ENCODE assay signal across 19 cellular contexts in genomic region chr4:167713756-167714155, GRCh38.
A peak's percentile ranks its signal among the peaks of the same experiment; 100 is the strongest.
DNase-seq lines count a peak whose midpoint lies in the region; ATAC-seq, FAIRE-seq and TF ChIP-seq lines count a peak whose summit lies in the region.
"Had no signal": no experiment of that assay in that cellular context is flagged by ENCODE, and none has a peak within 500 bp of the region (broad histone marks: within the 10 kb centered on the region; RNA-seq: fewer than 3 reads in every experiment).

No MANE protein-coding gene starts in this region.

- DNase-seq in Caki2 (ENCODE audit: low read depth) = peak; percentile 4
- peak; percentile 47 for DNase-seq in PC-3
- DNase-seq in bronchial epithelial cell (ENCODE audit: low read depth) = peak; percentile 33
- no peak for DNase-seq in mesenchymal stem cell
- no peak for DNase-seq in prostate gland (ENCODE audit: low spot score)
- no peak for DNase-seq in left colon
- DNase-seq: C1 segment of cervical spinal cord, HFFc6, MV-4-11, NCI-H1417 treated with DMSO at 0.1 percent for 48 hours, NCI-H2029 treated with DMSO at 0.1 percent for 48 hours, NCI-H2171 treated with DMSO at 0.1 percent for 48 hours, NCI-H510A, NCI-H774 had no signal

- H3K9me2 ChIP-seq in PC-3 (replicated peaks; ENCODE audit: low read length) = no peaks in the 10 kb centered on the region

- H3K36me3 ChIP-seq in PC-3 (ENCODE audit: low read depth, low read length) (no peaks in the 10 kb centered on the region), bronchial epithelial cell (ENCODE audit: control insufficient read depth, insufficient read depth, low read length) (no peaks in the 10 kb centered on the region), mesenchymal stem cell (ENCODE audit: control insufficient read depth in 1 of 2, insufficient read depth in 2 of 2, low read depth in 1 of 2, low read length in 2 of 2) (no peaks in the 10 kb centered on the region), prostate gland (no peaks in the 10 kb centered on the region)

- no peak overlapping the region for H3K4me3 ChIP-seq in PC-3 (ENCODE audit: low read length)
- H3K4me3 ChIP-seq in bronchial epithelial cell (ENCODE audit: low read depth, low read length) = no peak overlapping the region
- no peak overlapping the region for H3K4me3 ChIP-seq in mesenchymal stem cell (ENCODE audit: insufficient read depth in 1 of 2, low read depth in 1 of 2, low read length in 2 of 2)
- no peak overlapping the region for H3K4me3 ChIP-seq in prostate gland

- TF ChIP-seq POLR2A in prostate gland (IDR thresholded peaks at IDR 0.05) = no peak

- no peak for TF ChIP-seq CTCF in PC-3 (conservative IDR thresholded peaks at IDR 0.05; ENCODE audit: low read depth, low read length)
- TF ChIP-seq CTCF in bronchial epithelial cell (IDR thresholded peaks at IDR 0.05; ENCODE audit: insufficient read depth, low read length, severe bottlenecking) = no peak
- TF ChIP-seq CTCF in prostate gland (IDR thresholded peaks at IDR 0.05) = no peak

- intact Hi-C loops in PC-3 (cut with micrococcal nuclease) = no loop called here
- intact Hi-C loops in prostate gland (cut with DNase I) = no loop called here
- intact Hi-C loops in left colon (cut with DNase I, micrococcal nuclease) = no loop called here

- H4K8ac ChIP-seq in mesenchymal stem cell (ENCODE audit: low read length) = no peak overlapping the region

- POLR2A ChIA-PET in PC-3 (lab: Charles Lee; ENCODE audit: unreplicated experiment) = no interaction called here

- H3K18ac ChIP-seq in mesenchymal stem cell (ENCODE audit: low read depth in 1 of 2, low read length in 2 of 2) = no peak overlapping the region

- H2BK15ac ChIP-seq in mesenchymal stem cell (ENCODE audit: low read depth, poor library complexity, severe bottlenecking) = no peak overlapping the region

- H3K27me3 ChIP-seq in PC-3 (ENCODE audit: low read length) = no peaks in the 10 kb centered on the region
- H3K27me3 ChIP-seq in bronchial epithelial cell (ENCODE audit: control insufficient read depth, insufficient read depth, low read length) = no peaks in the 10 kb centered on the region
- no peaks in the 10 kb centered on the region for H3K27me3 ChIP-seq in mesenchymal stem cell (ENCODE audit: control insufficient read depth in 1 of 2, insufficient read depth in 1 of 2, low read length in 2 of 2)
- no peaks in the 10 kb centered on the region for H3K27me3 ChIP-seq in prostate gland (replicated peaks; ENCODE audit: insufficient read depth)

- no peak for FAIRE-seq in bronchial epithelial cell (lab: Jason Lieb, UNC)
- FAIRE-seq: H1 had no signal

- no peak overlapping the region for H2BK120ac ChIP-seq in mesenchymal stem cell (ENCODE audit: low read depth, low read length)

- H3K79me1 ChIP-seq in mesenchymal stem cell (replicated peaks; ENCODE audit: low read length, poor library complexity, severe bottlenecking) = no peaks in the 10 kb centered on the region

- no peak overlapping the region for H2BK12ac ChIP-seq in mesenchymal stem cell (ENCODE audit: low read length in 2 of 2)

- no peaks in the 10 kb centered on the region for H4K20me1 ChIP-seq in PC-3 (ENCODE audit: low read length)

- no CpG with 5 or more reads among the region's 1 CpG for WGBS in mesenchymal stem cell
- WGBS in prostate gland = 60% methylated on average over 1 of the region's 1 CpG

- H3K4me2 ChIP-seq in PC-3 (ENCODE audit: low read length) (no peak overlapping the region), mesenchymal stem cell (ENCODE audit: low read length, poor library complexity, severe bottlenecking) (no peak overlapping the region)

- H3F3A ChIP-seq in PC-3 (ENCODE audit: low read length, unreplicated experiment) = no peaks in the 10 kb centered on the region

- H2AFZ ChIP-seq in PC-3 (ENCODE audit: low read length) (no peak overlapping the region), mesenchymal stem cell (ENCODE audit: low read depth, low read length) (no peak overlapping the region)

- H3K9me3 ChIP-seq in PC-3 (ENCODE audit: low read length) = no peaks in the 10 kb centered on the region
- H3K9me3 ChIP-seq in mesenchymal stem cell (ENCODE audit: control insufficient read depth, low read length) = peaks cover under 1% of the 10 kb centered on the region
- no peaks in the 10 kb centered on the region for H3K9me3 ChIP-seq in prostate gland

- no peaks in the 10 kb centered on the region for H3K79me2 ChIP-seq in PC-3 (ENCODE audit: low read length)

- H3K23ac ChIP-seq in mesenchymal stem cell (ENCODE audit: low read length in 2 of 2) = no peak overlapping the region

- no peak overlapping the region for H3K4ac ChIP-seq in mesenchymal stem cell (ENCODE audit: low read depth in 1 of 2, low read length in 2 of 2)

- CTCF ChIA-PET in PC-3 (lab: Charles Lee) = no interaction called here

- peaks cover 8% of the 10 kb centered on the region; the same call in 1 of the 2 replicates for H3K4me1 ChIP-seq in PC-3 (ENCODE audit: insufficient read depth, low read length)
- no peaks in the 10 kb centered on the region for H3K4me1 ChIP-seq in mesenchymal stem cell (ENCODE audit: control insufficient read depth, insufficient read depth, low read depth, low read length)
- H3K4me1 ChIP-seq in prostate gland (replicated peaks) = no peaks in the 10 kb centered on the region

- in situ Hi-C loops in Caki2 (cut with HindIII; ENCODE audit: low pct_unique_long_range_greater_than_20kb, low sequenced_read_pairs) = no loop called here

- no peak overlapping the region for H2AK5ac ChIP-seq in mesenchymal stem cell (ENCODE audit: low read length, severe bottlenecking)

- no TSS peak for BruUV-seq in PC-3 (replicated peaks; lab: Mats Ljungman, UMichigan)

- no peak overlapping the region for H3K27ac ChIP-seq in PC-3 (ENCODE audit: low read length)
- H3K27ac ChIP-seq in mesenchymal stem cell (ENCODE audit: low read length, poor library complexity, severe bottlenecking) = peak overlapping the region; percentile 47
- no peak overlapping the region for H3K27ac ChIP-seq in prostate gland

- no peak overlapping the region for H4K91ac ChIP-seq in mesenchymal stem cell (ENCODE audit: low read length)

- no peak overlapping the region for H2BK5ac ChIP-seq in mesenchymal stem cell (ENCODE audit: low read depth, low read length, poor library complexity, severe bottlenecking)

- no peak for ATAC-seq in PC-3
- ATAC-seq in HG02623 (IDR thresholded peaks at IDR 0.05; ENCODE audit: unreplicated experiment) = no peak
- no peak for ATAC-seq in HG03521 (IDR thresholded peaks at IDR 0.05; ENCODE audit: unreplicated experiment)
- no peak for ATAC-seq in left colon
- ATAC-seq: Panc1, Right ventricle myocardium inferior had no signal

- H3K14ac ChIP-seq in mesenchymal stem cell (ENCODE audit: low read length in 2 of 2) = no peak overlapping the region

- H3K9ac ChIP-seq in PC-3 (ENCODE audit: low read length) = no peak overlapping the region
- H3K9ac ChIP-seq in mesenchymal stem cell (ENCODE audit: low read length) = no peak overlapping the region

Comparison
In these comparisons a context has a peak if more than half of its experiments do, and no peak if none do; other contexts are left out.
1. DNase-seq: peak in Caki2 (single experiment), PC-3 (single experiment) and bronchial epithelial cell (single experiment); none in mesenchymal stem cell (single experiment), prostate gland (single experiment) and left colon (0 of 2).